Comparison of ENCODE assay signal across 24 cellular contexts in the genomic region with DNA sequence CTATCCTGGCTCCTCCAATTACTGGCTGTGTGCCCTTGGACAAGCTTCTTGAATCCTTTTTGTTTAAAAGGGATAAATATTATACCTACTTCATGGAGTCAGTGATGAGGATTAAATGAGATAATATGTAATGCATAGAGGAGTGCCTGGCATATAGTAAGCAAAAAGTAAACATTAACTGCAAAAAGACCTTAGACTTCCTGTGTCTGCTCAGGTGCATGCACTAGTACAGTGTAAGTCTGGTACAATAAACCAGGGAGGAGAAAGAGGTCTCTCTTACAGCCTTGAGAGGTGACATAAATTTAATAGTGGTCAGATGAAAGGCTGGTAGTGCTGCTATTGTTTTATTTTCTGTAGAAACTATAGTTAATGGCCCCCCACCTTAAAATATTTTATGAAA.
"Had no signal": no experiment of that assay in that cellular context is flagged by ENCODE, and none has a peak within 500 bp of the region (broad histone marks: within the 10 kb centered on the region; RNA-seq: fewer than 3 reads in every experiment).

No MANE protein-coding gene starts in this region.

- H3K4me1 ChIP-seq: colonic mucosa, esophagus squamous epithelium, foreskin keratinocyte, gastrocnemius medialis, heart left ventricle, heart right ventricle had no signal

- DNase-seq: colonic mucosa; cortex of kidney; dermis blood vessel endothelial cell; dorsolateral prefrontal cortex; effector CD4-positive, alpha-beta T cell; effector CD8-positive, alpha-beta T cell; effector memory CD4-positive, alpha-beta T cell; effector memory CD8-positive, alpha-beta T cell; endodermal cell; erythroblast; esophagus squamous epithelium; foreskin fibroblast; foreskin keratinocyte; foreskin melanocyte; gastrocnemius medialis; glutamatergic neuron; head of caudate nucleus; heart left ventricle; heart right ventricle had no signal

- H3K4me3 ChIP-seq: colonic mucosa, coronary artery, dorsolateral prefrontal cortex, esophagus muscularis mucosa, esophagus squamous epithelium, gastrocnemius medialis, gastroesophageal sphincter, heart left ventricle, heart right ventricle had no signal

- ATAC-seq: effector memory CD8-positive, alpha-beta T cell; esophagus mucosa; foreskin keratinocyte; gastrocnemius medialis; gastroesophageal sphincter; heart left ventricle; heart right ventricle had no signal

- H3K27me3 ChIP-seq: colonic mucosa, dorsolateral prefrontal cortex, esophagus muscularis mucosa, esophagus squamous epithelium, foreskin keratinocyte, gastrocnemius medialis, gastroesophageal sphincter, heart left ventricle, heart right ventricle had no signal

- H3K27ac ChIP-seq: colonic mucosa, coronary artery, epithelial cell of prostate, esophagus muscularis mucosa, esophagus squamous epithelium, foreskin keratinocyte, gastrocnemius medialis, gastroesophageal sphincter, heart left ventricle, heart right ventricle had no signal

- H3K9me3 ChIP-seq: colonic mucosa, esophagus muscularis mucosa, gastrocnemius medialis, gastroesophageal sphincter, heart left ventricle, heart right ventricle had no signal

- H3K36me3 ChIP-seq: colonic mucosa, esophagus muscularis mucosa, esophagus squamous epithelium, gastrocnemius medialis, gastroesophageal sphincter, heart left ventricle, heart right ventricle had no signal
